Comparison of ENCODE assay signal across 1 cellular context in the genomic region with DNA sequence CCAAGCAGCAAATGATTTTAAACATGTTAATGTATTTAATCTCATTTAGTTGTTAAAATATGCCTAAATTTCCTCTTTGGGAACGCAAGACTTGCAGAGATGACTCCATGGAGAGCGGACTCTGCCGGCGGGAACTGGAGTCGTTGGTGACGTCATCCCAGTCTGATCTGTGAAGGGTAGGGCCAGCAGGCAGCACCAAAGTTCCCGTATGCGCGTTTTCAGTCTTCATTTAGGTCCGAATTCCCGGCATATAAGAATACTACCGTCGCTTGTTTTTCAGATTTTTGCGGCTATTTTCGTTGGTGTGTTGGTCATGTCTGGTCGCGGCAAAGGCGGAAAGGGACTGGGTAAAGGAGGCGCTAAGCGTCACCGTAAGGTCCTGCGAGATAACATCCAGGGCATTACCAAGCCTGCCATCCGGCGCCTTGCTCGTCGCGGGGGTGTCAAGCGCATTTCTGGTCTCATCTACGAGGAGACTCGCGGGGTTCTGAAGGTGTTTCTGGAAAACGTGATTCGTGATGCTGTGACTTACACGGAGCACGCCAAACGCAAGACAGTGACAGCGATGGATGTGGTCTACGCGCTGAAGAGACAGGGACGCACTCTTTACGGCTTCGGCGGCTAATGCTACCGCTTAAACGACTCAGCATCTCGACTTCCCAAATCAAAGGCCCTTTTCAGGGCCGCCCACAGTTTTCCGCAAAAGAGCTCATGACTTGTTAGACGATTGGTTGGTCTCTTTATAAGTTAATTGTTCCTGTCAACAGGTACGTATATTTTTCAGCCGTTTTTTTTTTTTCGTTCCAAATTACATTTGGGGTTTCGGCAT.
TF ChIP-seq lines count a peak whose summit lies in the region.

No MANE protein-coding gene starts in this region.

TF ChIP-seq in HepG2, 621 proteins besides CTCF, POLR2A, EP300 and RAD21 (continued from another document and continues in another):
- TF ChIP-seq E2F2 (CRISPR knock-in tag; IDR thresholded peaks at IDR 0.05; ENCODE audit: borderline replicate concordance) (no peak), POGK (CRISPR knock-in tag; conservative IDR thresholded peaks at IDR 0.05) (no peak; the same call in 1 of the 2 replicates), ARID3A (IDR thresholded peaks at IDR 0.05; ENCODE audit: low read depth, low read length) (peak; percentile 60), BRF2 (CRISPR knock-in tag; IDR thresholded peaks at IDR 0.05) (no peak; the same call in 1 of the 2 replicates), HOXA3 (CRISPR knock-in tag; IDR thresholded peaks at IDR 0.05) (peak; percentile 95), ZNF800 (CRISPR knock-in tag; IDR thresholded peaks at IDR 0.05) (peak; percentile 87), GTF2F1 (IDR thresholded peaks at IDR 0.05; ENCODE audit: low read length) (peak; percentile 87), SRSF9 (IDR thresholded peaks at IDR 0.05; ENCODE audit: borderline replicate concordance, insufficient read depth, low read depth, low read length, poor library complexity, severe bottlenecking) (no peak), ZBTB4 (CRISPR knock-in tag; IDR thresholded peaks at IDR 0.05; ENCODE audit: borderline replicate concordance) (no peak; the same call in 1 of the 2 replicates), AKNA (CRISPR knock-in tag; IDR thresholded peaks at IDR 0.05; ENCODE audit: borderline replicate concordance) (peak; percentile 78; the same call in 1 of the 2 replicates), ZNF556 (CRISPR knock-in tag; IDR thresholded peaks at IDR 0.05; ENCODE audit: borderline replicate concordance) (peak; percentile 58; the same call in 1 of the 2 replicates), NR3C1 (CRISPR knock-in tag; IDR thresholded peaks at IDR 0.05) (no peak), NRL (CRISPR knock-in tag; IDR thresholded peaks at IDR 0.05; ENCODE audit: borderline replicate concordance) (peak; percentile 81; the same call in 1 of the 2 replicates), ZZZ3 (CRISPR knock-in tag; IDR thresholded peaks at IDR 0.05; ENCODE audit: borderline replicate concordance) (peak; percentile 24; the same call in 1 of the 2 replicates), ZMYM3 (CRISPR knock-in tag; IDR thresholded peaks at IDR 0.05) (no peak; the same call in 1 of the 2 replicates), KLF13 (CRISPR knock-in tag; IDR thresholded peaks at IDR 0.05) (no peak), RBM22 (optimal IDR thresholded peaks at IDR 0.05; ENCODE audit: low read length) (peak; percentile 98), ZSCAN22 (CRISPR knock-in tag; IDR thresholded peaks at IDR 0.05) (no peak), SMARCE1 (IDR thresholded peaks at IDR 0.05; ENCODE audit: borderline replicate concordance) (no peak), ZBTB49 (CRISPR knock-in tag; IDR thresholded peaks at IDR 0.05; ENCODE audit: borderline replicate concordance) (no peak)
- TF ChIP-seq, protein P1, sequence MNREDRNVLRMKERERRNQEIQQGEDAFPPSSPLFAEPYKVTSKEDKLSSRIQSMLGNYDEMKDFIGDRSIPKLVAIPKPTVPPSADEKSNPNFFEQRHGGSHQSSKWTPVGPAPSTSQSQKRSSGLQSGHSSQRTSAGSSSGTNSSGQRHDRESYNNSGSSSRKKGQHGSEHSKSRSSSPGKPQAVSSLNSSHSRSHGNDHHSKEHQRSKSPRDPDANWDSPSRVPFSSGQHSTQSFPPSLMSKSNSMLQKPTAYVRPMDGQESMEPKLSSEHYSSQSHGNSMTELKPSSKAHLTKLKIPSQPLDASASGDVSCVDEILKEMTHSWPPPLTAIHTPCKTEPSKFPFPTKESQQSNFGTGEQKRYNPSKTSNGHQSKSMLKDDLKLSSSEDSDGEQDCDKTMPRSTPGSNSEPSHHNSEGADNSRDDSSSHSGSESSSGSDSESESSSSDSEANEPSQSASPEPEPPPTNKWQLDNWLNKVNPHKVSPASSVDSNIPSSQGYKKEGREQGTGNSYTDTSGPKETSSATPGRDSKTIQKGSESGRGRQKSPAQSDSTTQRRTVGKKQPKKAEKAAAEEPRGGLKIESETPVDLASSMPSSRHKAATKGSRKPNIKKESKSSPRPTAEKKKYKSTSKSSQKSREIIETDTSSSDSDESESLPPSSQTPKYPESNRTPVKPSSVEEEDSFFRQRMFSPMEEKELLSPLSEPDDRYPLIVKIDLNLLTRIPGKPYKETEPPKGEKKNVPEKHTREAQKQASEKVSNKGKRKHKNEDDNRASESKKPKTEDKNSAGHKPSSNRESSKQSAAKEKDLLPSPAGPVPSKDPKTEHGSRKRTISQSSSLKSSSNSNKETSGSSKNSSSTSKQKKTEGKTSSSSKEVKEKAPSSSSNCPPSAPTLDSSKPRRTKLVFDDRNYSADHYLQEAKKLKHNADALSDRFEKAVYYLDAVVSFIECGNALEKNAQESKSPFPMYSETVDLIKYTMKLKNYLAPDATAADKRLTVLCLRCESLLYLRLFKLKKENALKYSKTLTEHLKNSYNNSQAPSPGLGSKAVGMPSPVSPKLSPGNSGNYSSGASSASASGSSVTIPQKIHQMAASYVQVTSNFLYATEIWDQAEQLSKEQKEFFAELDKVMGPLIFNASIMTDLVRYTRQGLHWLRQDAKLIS (CRISPR knock-in tag; IDR thresholded peaks at IDR 0.05) = peak; percentile 99
- TF ChIP-seq, protein P2, sequence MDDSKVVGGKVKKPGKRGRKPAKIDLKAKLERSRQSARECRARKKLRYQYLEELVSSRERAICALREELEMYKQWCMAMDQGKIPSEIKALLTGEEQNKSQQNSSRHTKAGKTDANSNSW (CRISPR knock-in tag; IDR thresholded peaks at IDR 0.05; ENCODE audit: borderline replicate concordance) = peak; percentile 60; the same call in 1 of the 2 replicates
